30 cellular contexts compared by ENCODE assay signal in the genomic region with DNA sequence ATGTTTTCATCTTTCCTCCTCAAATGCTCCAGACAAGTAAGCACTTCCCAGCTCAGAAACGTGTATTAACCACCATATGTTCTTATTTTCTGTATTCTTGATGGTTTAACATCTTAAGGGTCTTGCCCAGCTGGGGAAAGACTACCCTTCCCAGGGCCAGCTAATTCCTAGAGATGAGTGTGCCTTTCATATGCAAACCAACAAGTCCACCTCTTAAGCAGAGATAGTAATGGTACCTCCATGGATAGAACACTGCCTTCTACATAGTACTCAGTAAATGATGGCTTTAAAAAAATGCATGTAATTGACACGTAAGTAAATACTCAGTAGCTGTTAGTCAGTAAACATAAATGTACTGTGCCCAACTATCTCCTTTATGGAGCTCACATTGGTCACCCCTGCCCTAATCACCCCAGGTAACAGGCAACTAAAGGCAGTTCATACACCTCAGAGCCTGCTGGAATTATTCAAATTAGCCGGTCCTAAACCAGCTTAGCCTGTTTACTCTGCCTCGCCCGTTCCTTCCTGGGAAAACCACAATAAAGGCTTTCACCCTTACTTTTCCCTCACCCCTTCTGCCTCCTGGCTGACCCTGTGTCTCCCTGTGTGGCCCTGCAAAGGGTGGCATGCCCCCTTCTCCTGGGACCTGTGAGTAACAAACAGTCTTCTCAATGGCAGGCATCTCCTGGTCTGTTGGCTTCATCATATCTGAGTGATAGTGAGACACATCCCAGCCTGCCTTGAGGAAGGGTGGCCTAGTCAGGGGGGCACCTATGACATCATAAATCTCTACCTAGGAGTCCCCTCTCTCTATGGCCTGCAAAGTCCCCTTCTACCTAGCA. TPM values are rescaled to one million over a fixed set of nuclear protein-coding genes. Genes with fewer than 3 reads are reported as not detected.
DNase-seq lines count a peak whose midpoint lies in the region; ATAC-seq and TF ChIP-seq lines count a peak whose summit lies in the region.
"Had no signal": no experiment of that assay in that cellular context is flagged by ENCODE, and none has a peak within 500 bp of the region (broad histone marks: within the 10 kb centered on the region; RNA-seq: fewer than 3 reads in every experiment).

No MANE protein-coding gene starts in this region.

- no peak for TF ChIP-seq EP300 in transverse colon (IDR thresholded peaks at IDR 0.05; ENCODE audit: low read depth)

- no peaks in the 10 kb centered on the region for H3K4me1 Mint-ChIP-seq in stimulated activated naive CD8-positive, alpha-beta T cell treated with anti-CD3 and anti-CD28 coated beads, Interleukin-15, amount 100 ng/mL, for 72 hours
- H3K4me1 Mint-ChIP-seq: activated CD4-positive, alpha-beta T cell treated with anti-CD3 and anti-CD28 coated beads for 36 hours; activated naive CD4-positive, alpha-beta T cell treated with anti-CD3 and anti-CD28 coated beads, Interleukin-2, amount 50 U/mL, for 24 hours; mesothelial cell of epicardium; naive thymus-derived CD4-positive, alpha-beta T cell had no signal

- no peaks in the 10 kb centered on the region for H3K79me2 ChIP-seq in PC-3 (ENCODE audit: low read length)

- H3K27me3 ChIP-seq in PC-3 (ENCODE audit: low read length) = 0 out of 2 replicates have a peak, but pooled peaks cover 5% of the 10 kb centered on the region
- H3K27me3 ChIP-seq in transverse colon = no peaks in the 10 kb centered on the region
- H3K27me3 ChIP-seq in ascending aorta = no peaks in the 10 kb centered on the region
- H3K27me3 ChIP-seq: neutrophil had no signal

- no peak overlapping the region for H3K4me3 ChIP-seq in PC-3 (ENCODE audit: low read length)
- H3K4me3 ChIP-seq in epithelial cell of esophagus (ENCODE audit: low read length) = no peak overlapping the region
- no peak overlapping the region for H3K4me3 ChIP-seq in transverse colon
- H3K4me3 ChIP-seq in ascending aorta = no peak overlapping the region
- H3K4me3 ChIP-seq: breast epithelium had no signal

- no peak for TF ChIP-seq CTCF in PC-3 (conservative IDR thresholded peaks at IDR 0.05; ENCODE audit: low read depth, low read length)
- TF ChIP-seq CTCF in epithelial cell of esophagus (IDR thresholded peaks at IDR 0.05; ENCODE audit: insufficient read depth, low read depth, low read length, missing control alignments) = no peak
- TF ChIP-seq CTCF in transverse colon (IDR thresholded peaks at IDR 0.05) = no peak
- TF ChIP-seq CTCF in ascending aorta (IDR thresholded peaks at IDR 0.05) = no peak

- H3K4me3 Mint-ChIP-seq in stimulated activated naive CD8-positive, alpha-beta T cell treated with anti-CD3 and anti-CD28 coated beads, Interleukin-15, amount 100 ng/mL, for 72 hours = no peak overlapping the region
- H3K4me3 Mint-ChIP-seq: activated CD4-positive, alpha-beta T cell treated with anti-CD3 and anti-CD28 coated beads for 36 hours; activated CD8-positive, alpha-beta T cell treated with anti-CD3 and anti-CD28 coated beads, Interleukin-2, amount 10 ng/mL, durations not matched to agents 7 days and 5 days; activated naive CD4-positive, alpha-beta T cell treated with anti-CD3 and anti-CD28 coated beads, Interleukin-2, amount 50 U/mL, for 24 hours; mesothelial cell of epicardium; naive thymus-derived CD4-positive, alpha-beta T cell had no signal

- no peaks in the 10 kb centered on the region for H3K9me2 ChIP-seq in PC-3 (replicated peaks; ENCODE audit: low read length)

- H3K36me3 ChIP-seq in PC-3 (ENCODE audit: low read depth, low read length) (no peaks in the 10 kb centered on the region), transverse colon (no peaks in the 10 kb centered on the region), ascending aorta (no peaks in the 10 kb centered on the region)
- H3K36me3 ChIP-seq: breast epithelium, neutrophil had no signal

- DNase-seq in HT-29 (ENCODE audit: low spot score) (peak; percentile 82), PC-3 (peak; percentile 3), epithelial cell of esophagus (ENCODE audit: low read depth) (peak; percentile 14), transverse colon (peak; percentile 30), ascending aorta (ENCODE audit: low spot score in 2 of 2) (no peak), COR-L47 (lab: John Stamatoyannopoulos, UW) (no peak)
- DNase-seq in stimulated activated naive CD8-positive, alpha-beta T cell treated with anti-CD3 and anti-CD28 coated beads, Interleukin-15, amount 100 ng/mL, for 72 hours = no peak
- DNase-seq: activated CD4-positive, alpha-beta T cell treated with anti-CD3 and anti-CD28 coated beads for 36 hours; activated CD8-positive, alpha-beta T cell treated with anti-CD3 and anti-CD28 coated beads, Interleukin-2, amount 10 ng/mL, durations not matched to agents 7 days and 5 days; Caco-2; effector CD4-positive, alpha-beta T cell; glutamatergic neuron; Kasumi-1; MV-4-11; naive thymus-derived CD4-positive, alpha-beta T cell; NCI-H146; NCI-H2107; NCI-H446 treated with DMSO at 0.1 percent for 48 hours; right cardiac atrium; Right ventricle myocardium superior; stimulated activated CD4-positive, alpha-beta T cell treated with anti-CD3 and anti-CD28 coated beads, Interleukin-1b, Interleukin-23, amount 100 ng/mL, for 48 hours; stimulated activated naive CD8-positive, alpha-beta T cell treated with anti-CD3 and anti-CD28 coated beads, Interleukin-15, Interleukin-2, amounts not matched to agents 100 U/mL and 50 U/mL, for 24 hours had no signal

- H3K4me1 ChIP-seq in PC-3 (ENCODE audit: insufficient read depth, low read length) (no peaks in the 10 kb centered on the region), transverse colon (peaks cover 0 to 3% (median 0%) of the 10 kb centered on the region in 4 donors), ascending aorta (no peaks in the 10 kb centered on the region)
- H3K4me1 ChIP-seq: breast epithelium, Caco-2 had no signal

- peaks cover 0 to 12% of the 10 kb centered on the region in 2 donors for H3K9me3 Mint-ChIP-seq in stimulated activated naive CD8-positive, alpha-beta T cell treated with anti-CD3 and anti-CD28 coated beads, Interleukin-15, amount 100 ng/mL, for 72 hours
- H3K9me3 Mint-ChIP-seq: activated naive CD4-positive, alpha-beta T cell treated with anti-CD3 and anti-CD28 coated beads, Interleukin-2, amount 50 U/mL, for 24 hours; activated T-helper 2 cell treated with anti-CD3 and anti-CD28 coated beads, Interferon-gamma antibody, Interleukin-2, Interleukin-4, amounts not matched to agents 10 μg/mL and 5 μg/mL and 100 μg/mL, durations not matched to agents 14 hours and 24 hours and 36 hours; mesothelial cell of epicardium had no signal

- H2AFZ ChIP-seq in PC-3 (ENCODE audit: low read length) = no peak overlapping the region

- CTCF ChIA-PET in PC-3 (lab: Charles Lee) = interaction anchor here (0.6 kb wide), 1 partner anchor 1002 kb away, joined by 5 read pairs; no protein-coding TSS in a partner anchor

- BruUV-seq in PC-3 (replicated peaks; lab: Mats Ljungman, UMichigan) = no TSS peak

- no peaks in the 10 kb centered on the region for H4K20me1 ChIP-seq in PC-3 (ENCODE audit: low read length)

- H3K9me3 ChIP-seq in PC-3 (ENCODE audit: low read length) (no peaks in the 10 kb centered on the region), transverse colon (no peaks in the 10 kb centered on the region), ascending aorta (no peaks in the 10 kb centered on the region)
- H3K9me3 ChIP-seq: Caco-2, neutrophil had no signal

- 20 to 36% methylated on average over 4 to 5 of the region's 5 CpGs for WGBS in transverse colon (ENCODE audit: low coverage in 1 of 2), 2 donors

- H3K27ac Mint-ChIP-seq in stimulated activated naive CD8-positive, alpha-beta T cell treated with anti-CD3 and anti-CD28 coated beads, Interleukin-15, amount 100 ng/mL, for 72 hours = no peak overlapping the region
- H3K27ac Mint-ChIP-seq: activated CD4-positive, alpha-beta T cell treated with anti-CD3 and anti-CD28 coated beads for 36 hours; activated CD8-positive, alpha-beta T cell treated with anti-CD3 and anti-CD28 coated beads, Interleukin-2, amount 10 ng/mL, durations not matched to agents 7 days and 5 days; activated naive CD4-positive, alpha-beta T cell treated with anti-CD3 and anti-CD28 coated beads, Interleukin-2, amount 50 U/mL, for 24 hours; activated T-helper 2 cell treated with anti-CD3 and anti-CD28 coated beads, Interferon-gamma antibody, Interleukin-2, Interleukin-4, amounts not matched to agents 10 μg/mL and 5 μg/mL and 100 μg/mL, durations not matched to agents 14 hours and 24 hours and 36 hours; mesothelial cell of epicardium; naive thymus-derived CD4-positive, alpha-beta T cell had no signal

- TF ChIP-seq POLR2A in transverse colon (IDR thresholded peaks at IDR 0.05) = no peak

- H3K27me3 Mint-ChIP-seq in stimulated activated naive CD8-positive, alpha-beta T cell treated with anti-CD3 and anti-CD28 coated beads, Interleukin-15, amount 100 ng/mL, for 72 hours = peaks cover 55% of the 10 kb centered on the region

- no peak for ATAC-seq in PC-3
- ATAC-seq in stimulated activated naive CD8-positive, alpha-beta T cell treated with anti-CD3 and anti-CD28 coated beads, Interleukin-15, amount 100 ng/mL, for 72 hours = no peak
- ATAC-seq: activated CD4-positive, alpha-beta T cell treated with anti-CD3 and anti-CD28 coated beads for 36 hours; activated CD8-positive, alpha-beta T cell treated with anti-CD3 and anti-CD28 coated beads, Interleukin-2, amount 10 ng/mL, durations not matched to agents 7 days and 5 days; HCT116; naive thymus-derived CD4-positive, alpha-beta T cell; right cardiac atrium; stimulated activated naive CD8-positive, alpha-beta T cell treated with anti-CD3 and anti-CD28 coated beads, Interleukin-15, Interleukin-2, amounts not matched to agents 100 U/mL and 50 U/mL, for 24 hours had no signal

- POLR2A ChIA-PET in PC-3 (lab: Charles Lee; ENCODE audit: unreplicated experiment) = no interaction called here

- intact Hi-C loops in PC-3 (cut with micrococcal nuclease) (no loop called here), transverse colon (cut with DNase I; ENCODE audit: low total_unique reads) (no loop called here), ascending aorta (cut with DNase I) (no loop called here)

- H3K27ac ChIP-seq in PC-3 (ENCODE audit: low read length) (no peak overlapping the region), transverse colon (no peak overlapping the region), ascending aorta (no peak overlapping the region)
- H3K27ac ChIP-seq: breast epithelium, C4-2B, neutrophil had no signal

- no peak overlapping the region for H3K9ac ChIP-seq in PC-3 (ENCODE audit: low read length)

- in situ Hi-C loops in transverse colon (cut with MboI; ENCODE audit: low pct_ligation_motif_present in 1 of 4, low pct_unique_long_range_greater_than_20kb in 1 of 4, low sequenced_read_pairs in 3 of 4) = no loop called here

- no peak overlapping the region for H3K4me2 ChIP-seq in PC-3 (ENCODE audit: low read length)

- H3F3A ChIP-seq in PC-3 (ENCODE audit: low read length, unreplicated experiment) = no peaks in the 10 kb centered on the region

RNA-seq across cellular contexts. Expression of a gene that starts 40.1 kb away (rescaled TPM):
- total RNA-seq in HT-29 (2014; rRNA removed; shearing (Covaris generic)) = 12.5 and 13.5 TPM in 2 replicates
- total RNA-seq in PC-3 (2014; rRNA removed) (not detected in 2 replicates), transverse colon (under 1 TPM in 2 of 4 donors, not detected in 2; 0.32 to 0.68 TPM), ascending aorta (not detected)
- total RNA-seq: activated CD4-positive, alpha-beta T cell treated with anti-CD3 and anti-CD28 coated beads for 36 hours; activated CD8-positive, alpha-beta T cell treated with anti-CD3 and anti-CD28 coated beads, Interleukin-2, amount 10 ng/mL, durations not matched to agents 7 days and 5 days; activated T-helper 2 cell treated with anti-CD3 and anti-CD28 coated beads, Interferon-gamma antibody, Interleukin-2, Interleukin-4, amounts not matched to agents 10 μg/mL and 5 μg/mL and 100 μg/mL, durations not matched to agents 14 hours and 24 hours and 36 hours; Right ventricle myocardium superior; T-helper 2 cell treated with Interferon-gamma antibody and Interleukin-4, amounts not matched to agents 100 ng/mL and 5 ng/mL, for 36 hours had no signal

Comparison
In these comparisons a context has a peak if more than half of its experiments do, and no peak if none do; other contexts are left out.
1. DNase-seq: peak in HT-29 (single experiment), PC-3 (single experiment), epithelial cell of esophagus (single experiment) and transverse colon (single experiment); none in ascending aorta (0 of 2), stimulated activated naive CD8-positive, alpha-beta T cell treated with anti-CD3 and anti-CD28 coated beads, Interleukin-15, amount 100 ng/mL, for 72 hours (0 of 2) and COR-L47 (single experiment).